13 cellular contexts compared by ENCODE assay signal in genomic region chr11:112179601-112180000, GRCh38. TPM values are rescaled to one million over a fixed set of nuclear protein-coding genes. Genes with fewer than 3 reads are reported as not detected.
DNase-seq lines count a peak whose midpoint lies in the region; ATAC-seq, FAIRE-seq and TF ChIP-seq lines count a peak whose summit lies in the region.
"Had no signal": no experiment of that assay in that cellular context is flagged by ENCODE, and none has a peak within 500 bp of the region (broad histone marks: within the 10 kb centered on the region; RNA-seq: fewer than 3 reads in every experiment).

No MANE protein-coding gene starts in this region.

- H3K4me1 Mint-ChIP-seq in Calu3 (ENCODE audit: low read depth, unreplicated experiment): peaks cover 20% of the 10 kb centered on the region

- H3K36me3 ChIP-seq in Loucy (ENCODE audit: insufficient read depth, low read length) (no peaks in the 10 kb centered on the region), thyroid gland (no peaks in the 10 kb centered on the region)
- H3K36me3 ChIP-seq: MG63 had no signal

- ATAC-seq in GM21515 (IDR thresholded peaks at IDR 0.05; ENCODE audit: unreplicated experiment): peak; percentile 59

- H4K20me1 ChIP-seq in Loucy (ENCODE audit: insufficient read depth, low read length, poor library complexity, severe bottlenecking): no peaks in the 10 kb centered on the region

- H3K27ac Mint-ChIP-seq in Calu3 (ENCODE audit: unreplicated experiment): no peak overlapping the region
- H3K27ac Mint-ChIP-seq: CD4-positive, alpha-beta memory T cell had no signal

- no peaks in the 10 kb centered on the region for H3K79me2 ChIP-seq in Loucy (ENCODE audit: insufficient read depth, low read length)

- peaks cover 8% of the 10 kb centered on the region for H3K36me3 Mint-ChIP-seq in Calu3 (ENCODE audit: insufficient read depth, unreplicated experiment)

- DNase-seq in GM12892 (ENCODE audit: insufficient read length) (no peak), hippocampal formation (lab: John Stamatoyannopoulos, UW) (peak; percentile 5 to 41), thyroid gland (no peak), dorsolateral prefrontal cortex (no peak), Calu3 (no peak), GM10248 (ENCODE audit: extremely low spot score) (no peak)
- DNase-seq: activated effector memory CD4-positive, alpha-beta T cell treated with Interleukin-2 at 50 U/mL for 16 hours; CD4-positive, alpha-beta memory T cell; central memory CD4-positive, alpha-beta T cell; foreskin fibroblast; MG63 had no signal

- peak overlapping the region; percentile 54; the same call in 1 of the 2 replicates for H2AFZ ChIP-seq in Loucy (ENCODE audit: low read length)

- no peaks in the 10 kb centered on the region for H3K9me3 Mint-ChIP-seq in Calu3 (ENCODE audit: low read depth, unreplicated experiment)

- no peak overlapping the region for H3K4me3 ChIP-seq in Loucy (ENCODE audit: low read length, poor library complexity, severe bottlenecking)
- H3K4me3 ChIP-seq in thyroid gland (replicated peaks in 1 of 3): no peak overlapping the region
- H3K4me3 ChIP-seq in dorsolateral prefrontal cortex: no peak overlapping the region
- H3K4me3 ChIP-seq: MG63 had no signal

- TF ChIP-seq POLR2A in GM12892 (IDR thresholded peaks at IDR 0.05; ENCODE audit: low read depth, low read length): no peak
- no peak for TF ChIP-seq POLR2A in thyroid gland (IDR thresholded peaks at IDR 0.05)

- intact Hi-C loops in thyroid gland (cut with DNase I): no loop called here
- intact Hi-C loops in dorsolateral prefrontal cortex (cut with DNase I): loop anchor here (5.0 kb wide), 2 partner anchors 38 to 67 kb away; no protein-coding TSS in a partner anchor
- intact Hi-C loops in Calu3 (cut with micrococcal nuclease; ENCODE audit: unreplicated experiment): no loop called here

- peaks cover 29% of the 10 kb centered on the region for H3K4me1 ChIP-seq in Loucy (ENCODE audit: insufficient read depth, low read length, poor library complexity, severe bottlenecking)
- peaks cover 0 to 7% of the 10 kb centered on the region in 2 donors for H3K4me1 ChIP-seq in thyroid gland

- BruUV-seq in Calu3 (replicated peaks; lab: Mats Ljungman, UMichigan): no TSS peak

- TF ChIP-seq CTCF in Loucy (conservative IDR thresholded peaks at IDR 0.05; ENCODE audit: low read length): no peak
- no peak for TF ChIP-seq CTCF in thyroid gland (IDR thresholded peaks at IDR 0.05)
- TF ChIP-seq CTCF in dorsolateral prefrontal cortex (IDR thresholded peaks at IDR 0.05 in 54 of 56, conservative IDR thresholded peaks at IDR 0.05 in 2 of 56; ENCODE audit: low read depth in 1 of 56, partially characterized antibody in 56 of 56): no peak
- no peak for TF ChIP-seq CTCF in Calu3 (IDR thresholded peaks at IDR 0.05; ENCODE audit: unreplicated experiment)
- no peak for TF ChIP-seq CTCF in GM10248 (IDR thresholded peaks at IDR 0.05; ENCODE audit: control extremely low read depth, extremely low read depth, low read depth, missing control alignments)

- CTCF ChIA-PET in Calu3 (lab: Charles Lee): no interaction called here
- CTCF ChIA-PET in GM10248 (lab: Yijun Ruan, JAX): no interaction called here

- no peaks in the 10 kb centered on the region for H3K9me3 ChIP-seq in Loucy (ENCODE audit: insufficient read depth, low read depth, low read length)
- no peaks in the 10 kb centered on the region for H3K9me3 ChIP-seq in thyroid gland
- H3K9me3 ChIP-seq: MG63 had no signal

- no peak overlapping the region for H3K9ac ChIP-seq in Loucy (ENCODE audit: low read depth, low read length, poor library complexity, severe bottlenecking)

- no peaks in the 10 kb centered on the region for H3K27me3 Mint-ChIP-seq in Calu3 (ENCODE audit: unreplicated experiment)

- H3F3A ChIP-seq in Loucy (ENCODE audit: low read depth): peaks cover 3% of the 10 kb centered on the region; the same call in 1 of the 2 replicates

- no peak overlapping the region for H3K27ac ChIP-seq in thyroid gland
- H3K27ac ChIP-seq in dorsolateral prefrontal cortex: peak overlapping the region in 12 of 59 donors; percentile 3 to 56 (median 20)

- H3K27me3 ChIP-seq in Loucy (ENCODE audit: insufficient read depth, low read length, poor library complexity, severe bottlenecking) (no peaks in the 10 kb centered on the region), thyroid gland (no peaks in the 10 kb centered on the region), dorsolateral prefrontal cortex (no peaks in the 10 kb centered on the region)
- H3K27me3 ChIP-seq: MG63 had no signal

- no peak overlapping the region for H3K4me3 Mint-ChIP-seq in Calu3 (ENCODE audit: low read depth, unreplicated experiment)
- H3K4me3 Mint-ChIP-seq: CD4-positive, alpha-beta memory T cell had no signal

- peak; percentile 51 for FAIRE-seq in GM12892 (lab: Jason Lieb, UNC)

- peak overlapping the region; percentile 3 for H3K4me2 ChIP-seq in Loucy (ENCODE audit: low read depth, low read length, poor library complexity, severe bottlenecking)

- H3K9me2 ChIP-seq in Loucy (replicated peaks; ENCODE audit: low read depth, low read length): no peaks in the 10 kb centered on the region

- POLR2A ChIA-PET in GM10248 (lab: Yijun Ruan, JAX): no interaction called here

RNA-seq across cellular contexts. Expression of gene BCO2, which starts 4.3 kb away (rescaled TPM):
- polyA plus RNA-seq in GM12892 (2012; ENCODE audit: missing spikeins): 0.98 TPM
- total RNA-seq in thyroid gland (10 to 100 TPM in 2 of 4 donors, 1 to 10 TPM in 2; 6.6 to 15.9 (median 11.1) TPM), dorsolateral prefrontal cortex (10 to 100 TPM; 14.1 to 49.0 (median 26.6) TPM), Calu3 (2022) (13.8 and 15.0 TPM in 2 replicates)

RNA-seq across cellular contexts. Expression of gene TEX12, which starts 12.4 kb away (rescaled TPM):
- 0.64 TPM for polyA plus RNA-seq in GM12892 (2012; ENCODE audit: missing spikeins)
- total RNA-seq in thyroid gland: under 1 TPM in 1 of 4 donors, not detected in 3; 0.33 TPM
- total RNA-seq in dorsolateral prefrontal cortex: 1 to 10 TPM in 19 of 120 experiments, under 1 TPM in 46, not detected in 55; 0.41 to 1.7 (median 0.86) TPM
- total RNA-seq in Calu3 (2022): not detected in 2 replicates
- polyA plus RNA-seq: CD4-positive, alpha-beta memory T cell had no signal

RNA-seq across cellular contexts. Expression of gene IL18, which starts 15.7 kb away (rescaled TPM):
- polyA plus RNA-seq in GM12892 (2012; ENCODE audit: missing spikeins): 1.2 TPM
- 10 to 100 TPM in 2 of 4 donors, 1 to 10 TPM in 2; 5.8 to 18.3 (median 9.3) TPM for total RNA-seq in thyroid gland
- 10 to 100 TPM in 10 of 120 experiments, 1 to 10 TPM in 110; 1.1 to 18.1 (median 4.8) TPM for total RNA-seq in dorsolateral prefrontal cortex
- total RNA-seq in Calu3 (2022): 111 and 121 TPM in 2 replicates
- polyA plus RNA-seq: CD4-positive, alpha-beta memory T cell had no signal

RNA-seq across cellular contexts. Expression of gene PTS, which starts 46.6 kb away (rescaled TPM):
- polyA plus RNA-seq in GM12892 (2012; ENCODE audit: missing spikeins): 14.1 TPM
- total RNA-seq in thyroid gland: 10 to 100 TPM; 27.2 to 48.0 (median 39.3) TPM
- total RNA-seq in dorsolateral prefrontal cortex: 10 to 100 TPM; 20.4 to 52.7 (median 39.5) TPM
- total RNA-seq in Calu3 (2022): 28.8 and 29.3 TPM in 2 replicates

Comparison
In these comparisons a context has a peak if more than half of its experiments do, and no peak if none do; other contexts are left out.
1. DNase-seq: peak in hippocampal formation (2 of 2); none in GM12892 (single experiment), thyroid gland (0 of 2), dorsolateral prefrontal cortex (0 of 10), Calu3 (single experiment) and GM10248 (single experiment).
2. intact Hi-C loops: an anchor here in dorsolateral prefrontal cortex (5.0 kb wide); none called in thyroid gland and Calu3.